13 cellular contexts compared by ENCODE assay signal in genomic region chr9:133427658-133428348, GRCh38. TPM values are rescaled to one million over a fixed set of nuclear protein-coding genes. Genes with fewer than 3 reads are reported as not detected.
DNase-seq lines count a peak whose midpoint lies in the region; ATAC-seq and TF ChIP-seq lines count a peak whose summit lies in the region.
"Had no signal": no experiment of that assay in that cellular context is flagged by ENCODE, and none has a peak within 500 bp of the region (broad histone marks: within the 10 kb centered on the region; RNA-seq: fewer than 3 reads in every experiment).

No MANE protein-coding gene starts in this region.

- peaks cover 4 to 13% (median 5%) of the 10 kb centered on the region in 3 donors for H3K4me1 Mint-ChIP-seq in CD8-positive, alpha-beta memory T cell
- no peaks in the 10 kb centered on the region for H3K4me1 Mint-ChIP-seq in endodermal cell

- no peak overlapping the region for H2BK5ac ChIP-seq in neuronal stem cell (ENCODE audit: low read length)

- no peak overlapping the region for H2AFZ ChIP-seq in neuronal stem cell (ENCODE audit: low read length)

- no peak overlapping the region for H3K4ac ChIP-seq in neuronal stem cell (ENCODE audit: low read length)

- H2AK5ac ChIP-seq in neuronal stem cell (ENCODE audit: low read depth, low read length), result peak overlapping the region; percentile 43

- no peaks in the 10 kb centered on the region for H3K36me3 Mint-ChIP-seq in CD8-positive, alpha-beta memory T cell
- peaks cover 3% of the 10 kb centered on the region for H3K36me3 Mint-ChIP-seq in endodermal cell (ENCODE audit: low read depth)

- peaks cover 20 to 36% of the 10 kb centered on the region in 2 donors for H3K27me3 Mint-ChIP-seq in CD8-positive, alpha-beta memory T cell
- peaks cover 6% of the 10 kb centered on the region for H3K27me3 Mint-ChIP-seq in endodermal cell (ENCODE audit: insufficient read depth)

- no peak overlapping the region for H2BK120ac ChIP-seq in neuronal stem cell (ENCODE audit: low read depth, low read length)

- H3K4me3 ChIP-seq in CD8-positive, alpha-beta memory T cell (ENCODE audit: low read length), result no peak overlapping the region
- H3K4me3 ChIP-seq in HUES6 (ENCODE audit: low read depth, low read length) (peak overlapping the region; percentile 60), endodermal cell (ENCODE audit: low read length) (peak overlapping the region; percentile 52), neuronal stem cell (ENCODE audit: low read length in 2 of 2) (peak overlapping the region in 1 of 2 donors; percentile 33), HAP-1 (no peak overlapping the region)

- in situ Hi-C loops in HAP-1 (cut with MboI; ENCODE audit: low sequenced_read_pairs), result no loop called here

- H3K18ac ChIP-seq in neuronal stem cell (ENCODE audit: low read length), result peak overlapping the region; percentile 52

- peak overlapping the region; percentile 54 for H3K4me2 ChIP-seq in neuronal stem cell (ENCODE audit: insufficient read depth, low read length, poor library complexity, severe bottlenecking)

- H3K23ac ChIP-seq in neuronal stem cell (ENCODE audit: low read depth, low read length, poor library complexity), result no peak overlapping the region

- POLR2A ChIA-PET in CD8-positive, alpha-beta memory T cell (lab: Charles Lee), result no interaction called here

- H3K27ac ChIP-seq in CD8-positive, alpha-beta memory T cell (ENCODE audit: low read depth, low read length), result no peak overlapping the region
- no peak overlapping the region for H3K27ac ChIP-seq in HUES6 (ENCODE audit: low read depth, low read length)
- no peak overlapping the region for H3K27ac ChIP-seq in endodermal cell (ENCODE audit: low read depth, low read length)
- H3K27ac ChIP-seq in neuronal stem cell (replicated peaks; ENCODE audit: low read length), result no peak overlapping the region
- H3K27ac ChIP-seq in foreskin keratinocyte, result no peak overlapping the region
- H3K27ac ChIP-seq: right atrium auricular region had no signal

- H3K14ac ChIP-seq in neuronal stem cell (ENCODE audit: low read length), result no peak overlapping the region

- no peak overlapping the region for H4K91ac ChIP-seq in neuronal stem cell (ENCODE audit: low read depth, low read length, poor library complexity)

- no peaks in the 10 kb centered on the region for H3K36me3 ChIP-seq in CD8-positive, alpha-beta memory T cell (ENCODE audit: insufficient read depth, low read length)
- H3K36me3 ChIP-seq in HUES6 (ENCODE audit: control insufficient read depth, insufficient read depth, low read length) (peaks cover 6% of the 10 kb centered on the region; the same call in 1 of the 2 replicates), endodermal cell (ENCODE audit: control insufficient read depth, insufficient read depth, low read length) (no peaks in the 10 kb centered on the region), neuronal stem cell (replicated peaks in 1 of 2; ENCODE audit: control insufficient read depth in 2 of 2, insufficient read depth in 2 of 2, low read length in 2 of 2) (peaks cover 4 to 5% of the 10 kb centered on the region in 2 donors), HAP-1 (replicated peaks) (no peaks in the 10 kb centered on the region)
- H3K36me3 ChIP-seq: right atrium auricular region had no signal

- H3K9me3 Mint-ChIP-seq in CD8-positive, alpha-beta memory T cell, result no peaks in the 10 kb centered on the region
- H3K9me3 Mint-ChIP-seq in endodermal cell, result peaks cover 5% of the 10 kb centered on the region

- H3K79me1 ChIP-seq in neuronal stem cell (ENCODE audit: low read depth, low read length), result no peaks in the 10 kb centered on the region

- no peaks in the 10 kb centered on the region for H3K9me3 ChIP-seq in CD8-positive, alpha-beta memory T cell (ENCODE audit: low read length)
- H3K9me3 ChIP-seq in HUES6 (ENCODE audit: control insufficient read depth, insufficient read depth, low read depth, low read length) (no peaks in the 10 kb centered on the region), endodermal cell (ENCODE audit: control insufficient read depth, low read length) (peaks cover 10% of the 10 kb centered on the region), neuronal stem cell (replicated peaks in 1 of 2; ENCODE audit: control insufficient read depth in 2 of 2, insufficient read depth in 1 of 2, low read depth in 1 of 2, low read length in 2 of 2) (peaks cover 4 to 10% of the 10 kb centered on the region in 2 donors), HAP-1 (no peaks in the 10 kb centered on the region)
- H3K9me3 ChIP-seq: right atrium auricular region had no signal

- ATAC-seq in foreskin keratinocyte (no peak), HG03469 (IDR thresholded peaks at IDR 0.05; ENCODE audit: unreplicated experiment) (no peak)

- peak overlapping the region in 6 of 7 donors; percentile 8 to 69 (median 61) for H3K4me3 Mint-ChIP-seq in CD8-positive, alpha-beta memory T cell
- H3K4me3 Mint-ChIP-seq in endodermal cell, result peak overlapping the region; percentile 55

- H4K8ac ChIP-seq in neuronal stem cell (ENCODE audit: low read depth, low read length), result no peak overlapping the region

- H3K9ac ChIP-seq in HUES6 (ENCODE audit: low read length) (no peak overlapping the region), endodermal cell (ENCODE audit: extremely low read depth, low read length, poor library complexity, severe bottlenecking) (no peak overlapping the region), neuronal stem cell (ENCODE audit: low read depth, low read length, poor library complexity) (no peak overlapping the region)

- CTCF ChIA-PET in CD8-positive, alpha-beta memory T cell (lab: Charles Lee), result no interaction called here

- no peaks in the 10 kb centered on the region for H3K4me1 ChIP-seq in CD8-positive, alpha-beta memory T cell (ENCODE audit: insufficient read depth, low read length)
- H3K4me1 ChIP-seq in HUES6 (ENCODE audit: control insufficient read depth, insufficient read depth, low read length), result peaks cover 7% of the 10 kb centered on the region; the same call in 1 of the 2 replicates
- no peaks in the 10 kb centered on the region for H3K4me1 ChIP-seq in endodermal cell (ENCODE audit: control insufficient read depth, insufficient read depth, low read length)
- peaks cover 0 to 1% of the 10 kb centered on the region in 2 donors for H3K4me1 ChIP-seq in neuronal stem cell (ENCODE audit: control insufficient read depth in 2 of 2, insufficient read depth in 1 of 2, low read depth in 1 of 2, low read length in 2 of 2)
- no peaks in the 10 kb centered on the region for H3K4me1 ChIP-seq in foreskin keratinocyte
- H3K4me1 ChIP-seq in HAP-1, result no peaks in the 10 kb centered on the region

- peak overlapping the region in 1 of 8 donors; percentile 17 for H3K27ac Mint-ChIP-seq in CD8-positive, alpha-beta memory T cell
- H3K27ac Mint-ChIP-seq in endodermal cell, result peak overlapping the region; percentile 76

- DNase-seq in CD8-positive, alpha-beta memory T cell, result no peak
- DNase-seq in endodermal cell, result peak; percentile 58
- no peak for DNase-seq in neuronal stem cell (ENCODE audit: low spot score)
- no peak for DNase-seq in foreskin keratinocyte
- DNase-seq in GF-D8 (lab: John Stamatoyannopoulos, UW), result no peak
- DNase-seq in HAP-1 (ENCODE audit: low spot score in 2 of 2), result no peak
- DNase-seq: activated CD4-positive, CD25-positive, alpha-beta regulatory T cell; GOT3; NCI-H1417 treated with DMSO at 0.1 percent for 48 hours; SHP77 treated with DMSO at 0.1 percent for 48 hours had no signal

- 62 to 68% methylated on average over 9 to 10 of the region's 10 CpGs for WGBS in endodermal cell (ENCODE audit: insufficient coverage in 1 of 2, insufficient read length in 1 of 2), 2 experiments
- no CpG with 5 or more reads among the region's 10 CpGs for WGBS in neuronal stem cell (ENCODE audit: extremely low coverage in 2 of 2, insufficient read length in 2 of 2, insufficient replicate concordance in 1 of 2), 2 donors

- TF ChIP-seq CTCF in endodermal cell (conservative IDR thresholded peaks at IDR 0.05), result no peak
- no peak for TF ChIP-seq CTCF in foreskin keratinocyte (conservative IDR thresholded peaks at IDR 0.05)

- H2BK12ac ChIP-seq in neuronal stem cell (ENCODE audit: low read length), result no peak overlapping the region

- peaks cover 15% of the 10 kb centered on the region for H3K27me3 ChIP-seq in CD8-positive, alpha-beta memory T cell (ENCODE audit: insufficient read depth, low read length, poor library complexity, severe bottlenecking)
- H3K27me3 ChIP-seq in HUES6 (ENCODE audit: control insufficient read depth, insufficient read depth, low read length), result peaks cover 4% of the 10 kb centered on the region
- no peaks in the 10 kb centered on the region for H3K27me3 ChIP-seq in endodermal cell (ENCODE audit: control insufficient read depth, insufficient read depth, low read length, poor library complexity, severe bottlenecking)
- H3K27me3 ChIP-seq in neuronal stem cell (ENCODE audit: control insufficient read depth in 3 of 3, insufficient read depth in 3 of 3, low read depth in 1 of 3, low read length in 3 of 3), result peaks cover 0 to 19% (median 0%) of the 10 kb centered on the region in 3 experiments
- peaks cover 31% of the 10 kb centered on the region for H3K27me3 ChIP-seq in foreskin keratinocyte
- H3K27me3 ChIP-seq in HAP-1 (ENCODE audit: low read depth), result 0 out of 2 replicates have a peak, but pooled peaks cover 2% of the 10 kb centered on the region

- H2BK15ac ChIP-seq in neuronal stem cell (ENCODE audit: low read length), result no peak overlapping the region

RNA-seq across cellular contexts. Expression of gene ADAMTS13, which starts 5.6 kb away (rescaled TPM):
- 1 to 10 TPM; 1.0 to 1.1 TPM for total RNA-seq in CD8-positive, alpha-beta memory T cell
- polyA plus RNA-seq in CD8-positive, alpha-beta memory T cell, result 0.32 TPM
- 10 to 100 TPM; 13.5 to 21.7 TPM for total RNA-seq in endodermal cell
- 9.7 TPM for polyA plus RNA-seq in endodermal cell (2013, experiment 1 of 2)
- polyA plus RNA-seq in endodermal cell (2013, experiment 2 of 2), result 7.6 TPM
- 4.0 TPM for polyA plus RNA-seq in neuronal stem cell (2013, experiment 1 of 2)
- 3.9 TPM for polyA plus RNA-seq in neuronal stem cell (2013, experiment 2 of 2)
- 0.28 and 0.65 TPM in 2 replicates for total RNA-seq in foreskin keratinocyte
- 0.36 and 0.85 TPM in 2 replicates for polyA plus RNA-seq in foreskin keratinocyte

RNA-seq across cellular contexts. Expression of gene REXO4, which starts 10.0 kb away (rescaled TPM):
- 10 to 100 TPM; 52.4 to 56.4 TPM for total RNA-seq in CD8-positive, alpha-beta memory T cell
- 25.8 TPM for polyA plus RNA-seq in CD8-positive, alpha-beta memory T cell
- total RNA-seq in endodermal cell (10 to 100 TPM; 30.2 to 36.5 TPM), foreskin keratinocyte (21.2 and 25.9 TPM in 2 replicates)
- 23.1 TPM for polyA plus RNA-seq in endodermal cell (2013, experiment 1 of 2)
- polyA plus RNA-seq in endodermal cell (2013, experiment 2 of 2), result 20.9 TPM
- 29.0 TPM for polyA plus RNA-seq in neuronal stem cell (2013, experiment 1 of 2)
- 28.1 TPM for polyA plus RNA-seq in neuronal stem cell (2013, experiment 2 of 2)
- polyA plus RNA-seq in foreskin keratinocyte, result 26.2 and 30.1 TPM in 2 replicates

RNA-seq across cellular contexts. Expression of gene CACFD1, which starts 32.0 kb away (rescaled TPM):
- total RNA-seq in CD8-positive, alpha-beta memory T cell, result 1 to 10 TPM; 1.3 to 2.5 TPM
- 2.6 TPM for polyA plus RNA-seq in CD8-positive, alpha-beta memory T cell
- 10 to 100 TPM; 30.6 to 35.0 TPM for total RNA-seq in endodermal cell
- 26.8 TPM for polyA plus RNA-seq in endodermal cell (2013, experiment 1 of 2)
- polyA plus RNA-seq in endodermal cell (2013, experiment 2 of 2), result 26.0 TPM
- polyA plus RNA-seq in neuronal stem cell (2013, experiment 1 of 2), result 18.8 TPM
- 19.4 TPM for polyA plus RNA-seq in neuronal stem cell (2013, experiment 2 of 2)
- 2.2 and 3.9 TPM in 2 replicates for total RNA-seq in foreskin keratinocyte
- polyA plus RNA-seq in foreskin keratinocyte, result 2.2 and 3.7 TPM in 2 replicates

RNA-seq across cellular contexts. Expression of gene SLC2A6, which starts 51.1 kb away (rescaled TPM):
- 10 to 100 TPM; 15.5 to 16.3 TPM for total RNA-seq in CD8-positive, alpha-beta memory T cell
- polyA plus RNA-seq in CD8-positive, alpha-beta memory T cell, result 4.0 TPM
- total RNA-seq in endodermal cell (10 to 100 TPM; 11.6 to 17.7 TPM), foreskin keratinocyte (33.7 and 41.7 TPM in 2 replicates)
- 10.7 TPM for polyA plus RNA-seq in endodermal cell (2013, experiment 1 of 2)
- 10.5 TPM for polyA plus RNA-seq in endodermal cell (2013, experiment 2 of 2)
- 3.7 TPM for polyA plus RNA-seq in neuronal stem cell (2013, experiment 1 of 2)
- 3.8 TPM for polyA plus RNA-seq in neuronal stem cell (2013, experiment 2 of 2)
- polyA plus RNA-seq in foreskin keratinocyte, result 30.9 and 37.1 TPM in 2 replicates

RNA-seq across cellular contexts. Expression of gene STKLD1, which starts 51.6 kb away (rescaled TPM):
- total RNA-seq in CD8-positive, alpha-beta memory T cell, result under 1 TPM; 0.24 to 0.91 TPM
- polyA plus RNA-seq in CD8-positive, alpha-beta memory T cell, result 0.75 TPM
- under 1 TPM in 1 of 2 donors, not detected in 1; 0.95 TPM for total RNA-seq in endodermal cell
- polyA plus RNA-seq in endodermal cell (2013, experiment 1 of 2), result 2.0 TPM
- polyA plus RNA-seq in endodermal cell (2013, experiment 2 of 2), result 1.2 TPM
- 1.9 TPM for polyA plus RNA-seq in neuronal stem cell (2013, experiment 1 of 2)
- 1.6 TPM for polyA plus RNA-seq in neuronal stem cell (2013, experiment 2 of 2)
- 0.24 and 0.49 TPM in 2 replicates for total RNA-seq in foreskin keratinocyte
- 0.38 and 0.44 TPM in 2 replicates for polyA plus RNA-seq in foreskin keratinocyte

Comparison
In these comparisons a context has a peak if more than half of its experiments do, and no peak if none do; other contexts are left out.
1. H3K4me3 ChIP-seq: peak in HUES6 (single experiment) and endodermal cell (single experiment); none in CD8-positive, alpha-beta memory T cell (single experiment) and HAP-1 (single experiment).